9 cellular contexts compared by ENCODE assay signal in the genomic region with DNA sequence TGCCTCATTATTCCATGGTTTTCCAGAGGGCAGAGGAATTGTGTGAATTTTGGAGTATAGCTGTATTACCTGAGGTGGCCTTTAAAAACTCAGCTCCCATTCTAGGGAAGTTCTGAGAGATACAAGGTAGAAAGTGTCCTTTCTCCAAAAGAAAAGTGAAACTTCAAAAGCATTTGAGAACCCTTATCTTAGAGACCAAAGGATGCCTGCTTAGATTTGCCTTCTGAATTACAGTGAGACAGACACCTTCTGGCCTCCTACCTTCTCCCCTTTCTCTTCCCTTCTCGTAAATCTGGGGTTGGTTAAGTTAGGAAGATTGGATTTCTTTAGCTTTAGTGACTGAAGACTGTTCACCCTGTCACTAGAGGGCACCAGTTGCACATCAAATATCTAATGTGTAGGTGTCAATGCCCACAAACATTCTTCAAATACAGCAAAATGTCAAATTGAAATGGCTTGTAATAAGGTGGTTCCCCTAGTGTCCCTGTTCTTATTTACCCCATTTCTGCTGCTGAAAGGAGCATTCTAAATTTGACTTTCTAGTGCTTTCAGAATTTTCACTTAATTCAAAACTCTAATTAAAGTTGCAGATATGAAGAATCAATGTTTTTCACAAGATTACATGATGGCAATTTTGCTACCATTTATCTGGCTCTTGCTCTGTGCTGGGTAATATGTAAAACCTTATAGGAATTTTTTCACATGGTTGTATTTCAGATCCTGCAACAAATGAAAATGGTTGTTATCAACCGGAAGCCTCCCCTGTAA. TPM values are rescaled to one million over a fixed set of nuclear protein-coding genes. Genes with fewer than 3 reads are reported as not detected.
DNase-seq lines count a peak whose midpoint lies in the region; ATAC-seq, FAIRE-seq and TF ChIP-seq lines count a peak whose summit lies in the region.
"Had no signal": no experiment of that assay in that cellular context is flagged by ENCODE, and none has a peak within 500 bp of the region (broad histone marks: within the 10 kb centered on the region; RNA-seq: fewer than 3 reads in every experiment).

No MANE protein-coding gene starts in this region.

- TF ChIP-seq CTCF in KMS-11 (conservative IDR thresholded peaks at IDR 0.05; ENCODE audit: low read depth, low read length): peak; percentile 77
- peak; percentile 36 to 50 (median 46) for TF ChIP-seq CTCF in ascending aorta (IDR thresholded peaks at IDR 0.05)

- peak; percentile 40 for ATAC-seq in GM21737 (IDR thresholded peaks at IDR 0.05; ENCODE audit: unreplicated experiment)

- H3K4me1 ChIP-seq in KMS-11 (ENCODE audit: low read depth, poor library complexity, severe bottlenecking) (peaks cover 24% of the 10 kb centered on the region), ascending aorta (no peaks in the 10 kb centered on the region)

- H3K36me3 ChIP-seq in KMS-11 (ENCODE audit: insufficient read depth) (no peaks in the 10 kb centered on the region), ascending aorta (no peaks in the 10 kb centered on the region)
- H3K36me3 ChIP-seq: BLaER1 had no signal

- H3K9me3 ChIP-seq in ascending aorta: no peaks in the 10 kb centered on the region

- H4K20me1 ChIP-seq in KMS-11 (ENCODE audit: insufficient read depth): no peaks in the 10 kb centered on the region
- H4K20me1 ChIP-seq: BLaER1 had no signal

- H3K27ac ChIP-seq in KMS-11 (no peak overlapping the region), ascending aorta (no peak overlapping the region)
- H3K27ac ChIP-seq: BLaER1 had no signal

- H3K9ac ChIP-seq in KMS-11: no peak overlapping the region
- H3K9ac ChIP-seq: BLaER1 had no signal

- H2AFZ ChIP-seq in KMS-11 (ENCODE audit: low read depth): no peak overlapping the region

- no peaks in the 10 kb centered on the region for H3K79me2 ChIP-seq in KMS-11 (ENCODE audit: insufficient read depth, low read depth)

- FAIRE-seq in RCC 7860 (lab: Jason Lieb, UNC): peak; percentile 61

- no peak overlapping the region for H3K4me2 ChIP-seq in KMS-11
- H3K4me2 ChIP-seq: BLaER1 had no signal

- intact Hi-C loops in ascending aorta (cut with DNase I): loop anchor here (1.0 kb wide), 1 partner anchor 637 kb away; no protein-coding TSS in a partner anchor

- DNase-seq in NCI-H1092 treated with DMSO at 0.1 percent for 48 hours (lab: John Stamatoyannopoulos, UW) (peak; percentile 38), NCI-H1092 (lab: John Stamatoyannopoulos, UW) (no peak), RCC 7860 (ENCODE audit: low spot score) (peak; percentile 60), ascending aorta (ENCODE audit: low spot score in 2 of 2) (no peak), iPS DF 19.7 (ENCODE audit: low read depth, low spot score) (peak; percentile 35)
- peak; percentile 2 for DNase-seq in stimulated activated CD4-positive, alpha-beta T cell treated with anti-CD3 and anti-CD28 coated beads, Interleukin-12 subunit alpha, Interleukin-12 subunit beta, amount 100 ng/mL, for 4 hours

- no peaks in the 10 kb centered on the region for H3K27me3 ChIP-seq in KMS-11 (ENCODE audit: insufficient read depth, low read depth)
- no peaks in the 10 kb centered on the region for H3K27me3 ChIP-seq in ascending aorta
- H3K27me3 ChIP-seq: BLaER1 had no signal

- no peak overlapping the region for H3K4me3 ChIP-seq in KMS-11 (IDR thresholded peaks at IDR 0.05; ENCODE audit: insufficient read depth, low read depth, low read length)
- H3K4me3 ChIP-seq in ascending aorta: no peak overlapping the region
- H3K4me3 ChIP-seq: BLaER1 had no signal

RNA-seq across cellular contexts. Expression of gene PRRC1, which starts 46.7 kb away (rescaled TPM):
- total RNA-seq in ascending aorta: 39.5 TPM

Comparison
In these comparisons a context has a peak if more than half of its experiments do, and no peak if none do; other contexts are left out.
1. DNase-seq: peak in NCI-H1092 treated with DMSO at 0.1 percent for 48 hours (single experiment), RCC 7860 (single experiment), iPS DF 19.7 (single experiment) and stimulated activated CD4-positive, alpha-beta T cell treated with anti-CD3 and anti-CD28 coated beads, Interleukin-12 subunit alpha, Interleukin-12 subunit beta, amount 100 ng/mL, for 4 hours (single experiment); none in NCI-H1092 (single experiment) and ascending aorta (0 of 2).